Comparison of ENCODE assay signal across 15 cellular contexts in genomic region chr6:47180633-47181032, GRCh38.
DNase-seq lines count a peak whose midpoint lies in the region; ATAC-seq, FAIRE-seq and TF ChIP-seq lines count a peak whose summit lies in the region.
"Had no signal": no experiment of that assay in that cellular context is flagged by ENCODE, and none has a peak within 500 bp of the region (broad histone marks: within the 10 kb centered on the region; RNA-seq: fewer than 3 reads in every experiment).

No MANE protein-coding gene starts in this region.

- ATAC-seq in foreskin keratinocyte, result peak; percentile 100

- H3K4me1 ChIP-seq in BE2C, result peaks cover 10% of the 10 kb centered on the region; the same call in 1 of the 2 replicates
- H3K4me1 ChIP-seq in SJCRH30, result peaks cover 22% of the 10 kb centered on the region
- H3K4me1 ChIP-seq in foreskin keratinocyte, result peaks cover 11% of the 10 kb centered on the region
- H3K4me1 ChIP-seq: right atrium auricular region had no signal

- DNase-seq in BE2C (peak; percentile 70), H54 (ENCODE audit: insufficient read length, low spot score) (peak; percentile 22), SJCRH30 (peak; percentile 34 to 35), foreskin keratinocyte (peak; percentile 71 to 89), D721Med (ENCODE audit: insufficient read length, low spot score) (no peak), CD1c-positive myeloid dendritic cell (ENCODE audit: extremely low spot score) (no peak), NCI-H524 treated with DMSO at 0.1 percent for 48 hours (lab: John Stamatoyannopoulos, UW) (no peak), NCI-H2196 (lab: John Stamatoyannopoulos, UW; ENCODE audit: unreplicated experiment) (no peak)
- DNase-seq: activated naive CD4-positive, alpha-beta T cell treated with Interleukin-2 at 50 U/mL for 16 hours; dermis blood vessel endothelial cell; hippocampal formation; KBM-7; NCI-H2171 treated with DMSO at 0.1 percent for 48 hours; SHP77 had no signal

- TF ChIP-seq CTCF in BE2C (IDR thresholded peaks at IDR 0.05; ENCODE audit: low read depth, low read length) (no peak), foreskin keratinocyte (conservative IDR thresholded peaks at IDR 0.05) (peak; percentile 63), D721Med (IDR thresholded peaks at IDR 0.05; ENCODE audit: insufficient read depth, missing control alignments) (no peak)

- H3K27me3 ChIP-seq in BE2C (no peaks in the 10 kb centered on the region), SJCRH30 (no peaks in the 10 kb centered on the region), foreskin keratinocyte (no peaks in the 10 kb centered on the region)
- H3K27me3 ChIP-seq: right atrium auricular region had no signal

- no peaks in the 10 kb centered on the region for H3K9me3 ChIP-seq in BE2C
- no peaks in the 10 kb centered on the region for H3K9me3 ChIP-seq in SJCRH30 (replicated peaks)
- H3K9me3 ChIP-seq: right atrium auricular region had no signal

- no peaks in the 10 kb centered on the region for H3K36me3 ChIP-seq in BE2C
- no peaks in the 10 kb centered on the region for H3K36me3 ChIP-seq in SJCRH30
- H3K36me3 ChIP-seq: right atrium auricular region had no signal

- no peak for TF ChIP-seq POLR2A in H54 (IDR thresholded peaks at IDR 0.05; ENCODE audit: low read depth, low read length)

- peak; percentile 90 for FAIRE-seq in H54 (lab: Jason Lieb, UNC)
- no peak for FAIRE-seq in D721Med (lab: Jason Lieb, UNC)

- no peak overlapping the region for H3K4me3 ChIP-seq in BE2C (ENCODE audit: low read depth, low read length)
- H3K4me3 ChIP-seq in SJCRH30, result no peak overlapping the region
- H3K4me3 ChIP-seq: right atrium auricular region had no signal

- no peak overlapping the region for H3K27ac ChIP-seq in SJCRH30
- H3K27ac ChIP-seq in foreskin keratinocyte, result no peak overlapping the region
- H3K27ac ChIP-seq: right atrium auricular region had no signal

Comparison
In these comparisons a context has a peak if more than half of its experiments do, and no peak if none do; other contexts are left out.
1. DNase-seq: peak in BE2C (single experiment), H54 (single experiment), SJCRH30 (2 of 2) and foreskin keratinocyte (2 of 2); none in D721Med (single experiment), CD1c-positive myeloid dendritic cell (single experiment), NCI-H524 treated with DMSO at 0.1 percent for 48 hours (single experiment) and NCI-H2196 (single experiment).